In genomic region chr10:88991900-88992237, GRCh38 we compare ENCODE assay signal across 8 cellular contexts. TPM values are rescaled to one million over a fixed set of nuclear protein-coding genes. Genes with fewer than 3 reads are reported as not detected.
DNase-seq lines count a peak whose midpoint lies in the region; ATAC-seq and TF ChIP-seq lines count a peak whose summit lies in the region.

No MANE protein-coding gene starts in this region.

- peak overlapping the region; percentile 97 for H3K4me3 Mint-ChIP-seq in activated naive CD8-positive, alpha-beta T cell

- peaks cover 3% of the 10 kb centered on the region for H3K36me3 Mint-ChIP-seq in activated naive CD8-positive, alpha-beta T cell

- no peak for TF ChIP-seq POLR2A in tibial nerve (IDR thresholded peaks at IDR 0.05)

- TF ChIP-seq CTCF in A673 (conservative IDR thresholded peaks at IDR 0.05; ENCODE audit: low read depth, low read length) (no peak), HEK293 (tag by site-specific recombination; IDR thresholded peaks at IDR 0.05) (no peak), tibial nerve (IDR thresholded peaks at IDR 0.05) (no peak)

- CTCF ChIA-PET in A673 (lab: Charles Lee) (no interaction called here), HEK293 (lab: Yijun Ruan, JAX) (interaction anchor here (0.7 to 7.4 kb wide), 8 partner anchors 12 to 224 kb away, joined by 3 to 137 read pairs (median 5); no protein-coding TSS in a partner anchor)

- H3K27ac ChIP-seq in A673 (ENCODE audit: low read depth, low read length, poor library complexity, severe bottlenecking) (peak overlapping the region; percentile 97), HEK293 (ENCODE audit: extremely low read depth, low read depth, low read length) (peak overlapping the region; percentile 97), tibial nerve (peak overlapping the region; percentile 88 to 98 (median 97))

- intact Hi-C loops in A673 (cut with micrococcal nuclease; ENCODE audit: unreplicated experiment) = loop anchor here (2.0 kb wide), 1 partner anchor 109 kb away; no protein-coding TSS in a partner anchor

- ATAC-seq in GM21360 (IDR thresholded peaks at IDR 0.05; ENCODE audit: unreplicated experiment) = no peak

- TF ChIP-seq EP300 in tibial nerve (IDR thresholded peaks at IDR 0.05) = no peak

- 9 to 15% methylated on average over 6 of the region's 6 CpGs for WGBS in tibial nerve, 2 donors

- peak overlapping the region; percentile 94 for H3K27ac Mint-ChIP-seq in activated naive CD8-positive, alpha-beta T cell

- DNase-seq in A673 (ENCODE audit: low spot score) = no peak
- DNase-seq in kidney glomerular epithelial cell (lab: John Stamatoyannopoulos, UW) = peak; percentile 57
- no peak for DNase-seq in tibial nerve (ENCODE audit: low spot score in 2 of 2)
- DNase-seq in midbrain (lab: John Stamatoyannopoulos, UW) = no peak
- DNase-seq in nucleus accumbens (lab: John Stamatoyannopoulos, UW) = no peak

- H3K36me3 ChIP-seq in A673 (ENCODE audit: insufficient read depth, low read length, poor library complexity, severe bottlenecking) (no peaks in the 10 kb centered on the region), HEK293 (ENCODE audit: control insufficient read depth in 2 of 2, insufficient read depth in 1 of 2, low read length in 2 of 2) (no peaks in the 10 kb centered on the region), tibial nerve (no peaks in the 10 kb centered on the region)

- no TSS peak for BruUV-seq in A673 (replicated peaks; lab: Mats Ljungman, UMichigan)

- POLR2A ChIA-PET in A673 (lab: Charles Lee; ENCODE audit: low non-redundant PET) (interaction anchor here (0.6 to 0.7 kb wide), 2 partner anchors 90 to 1232 kb away, joined by 4 read pairs; no protein-coding TSS in a partner anchor), HEK293 (lab: Yijun Ruan, JAX) (interaction anchor here (0.7 to 1.5 kb wide), 3 partner anchors 9 to 400 kb away, joined by 3 to 5 read pairs (median 5); partner anchors contain the start of genes IFIT1 and STAMBPL1)

- H3K27me3 Mint-ChIP-seq in activated naive CD8-positive, alpha-beta T cell = no peaks in the 10 kb centered on the region

- H3K9me3 ChIP-seq in A673 (ENCODE audit: low read depth, low read length, poor library complexity, severe bottlenecking) (no peaks in the 10 kb centered on the region), HEK293 (ENCODE audit: control insufficient read depth, insufficient read depth, low read depth, low read length) (no peaks in the 10 kb centered on the region), tibial nerve (no peaks in the 10 kb centered on the region)

- H3K27me3 ChIP-seq in A673 (replicated peaks; ENCODE audit: insufficient read depth, low read depth, low read length, poor library complexity) (no peaks in the 10 kb centered on the region), tibial nerve (no peaks in the 10 kb centered on the region)

- peak overlapping the region; percentile 89 for H3K4me3 ChIP-seq in A673 (ENCODE audit: low read depth, low read length, poor library complexity, severe bottlenecking)
- H3K4me3 ChIP-seq in HEK293 (ENCODE audit: low read depth, low read length) = peak overlapping the region; percentile 86
- peak overlapping the region; percentile 72 to 90 (median 86) for H3K4me3 ChIP-seq in tibial nerve

- no peaks in the 10 kb centered on the region for H3K9me3 Mint-ChIP-seq in activated naive CD8-positive, alpha-beta T cell (ENCODE audit: low read depth)

- H3K4me1 Mint-ChIP-seq in activated naive CD8-positive, alpha-beta T cell (ENCODE audit: low read depth) = peaks cover 75% of the 10 kb centered on the region

- peaks cover 50% of the 10 kb centered on the region for H3K4me1 ChIP-seq in A673 (ENCODE audit: insufficient read depth, low read length, poor library complexity, severe bottlenecking)
- peaks cover 19% of the 10 kb centered on the region for H3K4me1 ChIP-seq in HEK293 (ENCODE audit: control insufficient read depth, insufficient read depth, low read length)
- peaks cover 0 to 63% (median 18%) of the 10 kb centered on the region in 4 donors for H3K4me1 ChIP-seq in tibial nerve

TF ChIP-seq in HEK293, 187 proteins besides CTCF, POLR2A, EP300 and RAD21 (continues in another document):
- TF ChIP-seq ZNF302 (tag by site-specific recombination; IDR thresholded peaks at IDR 0.05; ENCODE audit: low read depth) = no peak
- no peak for TF ChIP-seq ZNF423 (tag by site-specific recombination; IDR thresholded peaks at IDR 0.05)
- TF ChIP-seq ZNF132 (tag by site-specific recombination; IDR thresholded peaks at IDR 0.05; ENCODE audit: borderline replicate concordance) = no peak
- TF ChIP-seq ZNF530 (tag by site-specific recombination; IDR thresholded peaks at IDR 0.05; ENCODE audit: low read depth) = no peak
- no peak for TF ChIP-seq ZNF10 (tag by site-specific recombination; IDR thresholded peaks at IDR 0.05)
- peak; percentile 83 for TF ChIP-seq ZSCAN30 (tag by site-specific recombination; IDR thresholded peaks at IDR 0.05)
- TF ChIP-seq GLI4 (tag by site-specific recombination; IDR thresholded peaks at IDR 0.05) = no peak
- no peak for TF ChIP-seq ZNF777 (tag by site-specific recombination; IDR thresholded peaks at IDR 0.05; ENCODE audit: borderline replicate concordance)
- TF ChIP-seq OVOL3 (tag by site-specific recombination; IDR thresholded peaks at IDR 0.05) = no peak
- TF ChIP-seq ZNF146 (tag by site-specific recombination; IDR thresholded peaks at IDR 0.05) = no peak
- TF ChIP-seq, protein P1, sequence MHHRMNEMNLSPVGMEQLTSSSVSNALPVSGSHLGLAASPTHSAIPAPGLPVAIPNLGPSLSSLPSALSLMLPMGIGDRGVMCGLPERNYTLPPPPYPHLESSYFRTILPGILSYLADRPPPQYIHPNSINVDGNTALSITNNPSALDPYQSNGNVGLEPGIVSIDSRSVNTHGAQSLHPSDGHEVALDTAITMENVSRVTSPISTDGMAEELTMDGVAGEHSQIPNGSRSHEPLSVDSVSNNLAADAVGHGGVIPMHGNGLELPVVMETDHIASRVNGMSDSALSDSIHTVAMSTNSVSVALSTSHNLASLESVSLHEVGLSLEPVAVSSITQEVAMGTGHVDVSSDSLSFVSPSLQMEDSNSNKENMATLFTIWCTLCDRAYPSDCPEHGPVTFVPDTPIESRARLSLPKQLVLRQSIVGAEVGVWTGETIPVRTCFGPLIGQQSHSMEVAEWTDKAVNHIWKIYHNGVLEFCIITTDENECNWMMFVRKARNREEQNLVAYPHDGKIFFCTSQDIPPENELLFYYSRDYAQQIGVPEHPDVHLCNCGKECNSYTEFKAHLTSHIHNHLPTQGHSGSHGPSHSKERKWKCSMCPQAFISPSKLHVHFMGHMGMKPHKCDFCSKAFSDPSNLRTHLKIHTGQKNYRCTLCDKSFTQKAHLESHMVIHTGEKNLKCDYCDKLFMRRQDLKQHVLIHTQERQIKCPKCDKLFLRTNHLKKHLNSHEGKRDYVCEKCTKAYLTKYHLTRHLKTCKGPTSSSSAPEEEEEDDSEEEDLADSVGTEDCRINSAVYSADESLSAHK (tag by site-specific recombination; IDR thresholded peaks at IDR 0.05) = no peak
- no peak for TF ChIP-seq KLF9 (tag by site-specific recombination; IDR thresholded peaks at IDR 0.05; ENCODE audit: low read depth)
- no peak for TF ChIP-seq YY2 (tag by site-specific recombination; IDR thresholded peaks at IDR 0.05)
- TF ChIP-seq ZNF416 (tag by site-specific recombination; IDR thresholded peaks at IDR 0.05) = no peak
- TF ChIP-seq, protein P2, sequence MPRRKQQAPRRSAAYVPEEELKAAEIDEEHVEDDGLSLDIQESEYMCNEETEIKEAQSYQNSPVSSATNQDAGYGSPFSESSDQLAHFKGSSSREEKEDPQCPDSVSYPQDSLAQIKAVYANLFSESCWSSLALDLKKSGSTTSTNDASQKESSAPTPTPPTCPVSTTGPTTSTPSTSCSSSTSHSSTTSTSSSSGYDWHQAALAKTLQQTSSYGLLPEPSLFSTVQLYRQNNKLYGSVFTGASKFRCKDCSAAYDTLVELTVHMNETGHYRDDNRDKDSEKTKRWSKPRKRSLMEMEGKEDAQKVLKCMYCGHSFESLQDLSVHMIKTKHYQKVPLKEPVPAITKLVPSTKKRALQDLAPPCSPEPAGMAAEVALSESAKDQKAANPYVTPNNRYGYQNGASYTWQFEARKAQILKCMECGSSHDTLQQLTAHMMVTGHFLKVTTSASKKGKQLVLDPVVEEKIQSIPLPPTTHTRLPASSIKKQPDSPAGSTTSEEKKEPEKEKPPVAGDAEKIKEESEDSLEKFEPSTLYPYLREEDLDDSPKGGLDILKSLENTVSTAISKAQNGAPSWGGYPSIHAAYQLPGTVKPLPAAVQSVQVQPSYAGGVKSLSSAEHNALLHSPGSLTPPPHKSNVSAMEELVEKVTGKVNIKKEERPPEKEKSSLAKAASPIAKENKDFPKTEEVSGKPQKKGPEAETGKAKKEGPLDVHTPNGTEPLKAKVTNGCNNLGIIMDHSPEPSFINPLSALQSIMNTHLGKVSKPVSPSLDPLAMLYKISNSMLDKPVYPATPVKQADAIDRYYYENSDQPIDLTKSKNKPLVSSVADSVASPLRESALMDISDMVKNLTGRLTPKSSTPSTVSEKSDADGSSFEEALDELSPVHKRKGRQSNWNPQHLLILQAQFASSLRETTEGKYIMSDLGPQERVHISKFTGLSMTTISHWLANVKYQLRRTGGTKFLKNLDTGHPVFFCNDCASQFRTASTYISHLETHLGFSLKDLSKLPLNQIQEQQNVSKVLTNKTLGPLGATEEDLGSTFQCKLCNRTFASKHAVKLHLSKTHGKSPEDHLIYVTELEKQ (tag by site-specific recombination; IDR thresholded peaks at IDR 0.05; ENCODE audit: borderline replicate concordance) = peak; percentile 29; the same call in 1 of the 2 replicates
- TF ChIP-seq ZNF830 (tag by site-specific recombination; IDR thresholded peaks at IDR 0.05; ENCODE audit: low read depth) = no peak
- no peak for TF ChIP-seq ZNF433 (tag by site-specific recombination; IDR thresholded peaks at IDR 0.05; ENCODE audit: low read depth)
- no peak for TF ChIP-seq ZNF248 (tag by site-specific recombination; IDR thresholded peaks at IDR 0.05)
- TF ChIP-seq, protein P3, sequence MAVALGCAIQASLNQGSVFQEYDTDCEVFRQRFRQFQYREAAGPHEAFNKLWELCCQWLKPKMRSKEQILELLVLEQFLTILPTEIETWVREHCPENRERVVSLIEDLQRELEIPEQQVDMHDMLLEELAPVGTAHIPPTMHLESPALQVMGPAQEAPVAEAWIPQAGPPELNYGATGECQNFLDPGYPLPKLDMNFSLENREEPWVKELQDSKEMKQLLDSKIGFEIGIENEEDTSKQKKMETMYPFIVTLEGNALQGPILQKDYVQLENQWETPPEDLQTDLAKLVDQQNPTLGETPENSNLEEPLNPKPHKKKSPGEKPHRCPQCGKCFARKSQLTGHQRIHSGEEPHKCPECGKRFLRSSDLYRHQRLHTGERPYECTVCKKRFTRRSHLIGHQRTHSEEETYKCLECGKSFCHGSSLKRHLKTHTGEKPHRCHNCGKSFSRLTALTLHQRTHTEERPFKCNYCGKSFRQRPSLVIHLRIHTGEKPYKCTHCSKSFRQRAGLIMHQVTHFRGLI (tag by site-specific recombination; IDR thresholded peaks at IDR 0.05) = no peak

RNA-seq across cellular contexts. Expression of gene FAS, which starts 1.3 kb away (rescaled TPM):
- total RNA-seq in A673 (2021) (30.4 and 40.3 TPM in 2 replicates), tibial nerve (10 to 100 TPM; 18.4 to 32.2 (median 20.9) TPM)

RNA-seq across cellular contexts. Expression of gene ACTA2, which starts 39.3 kb away (rescaled TPM):
- total RNA-seq in A673 (2021) (52.2 and 78.4 TPM in 2 replicates), tibial nerve (100 to 1,000 TPM; 340 to 708 (median 458) TPM)
